ENCODE assay signal across 1 cellular context in the genomic region with DNA sequence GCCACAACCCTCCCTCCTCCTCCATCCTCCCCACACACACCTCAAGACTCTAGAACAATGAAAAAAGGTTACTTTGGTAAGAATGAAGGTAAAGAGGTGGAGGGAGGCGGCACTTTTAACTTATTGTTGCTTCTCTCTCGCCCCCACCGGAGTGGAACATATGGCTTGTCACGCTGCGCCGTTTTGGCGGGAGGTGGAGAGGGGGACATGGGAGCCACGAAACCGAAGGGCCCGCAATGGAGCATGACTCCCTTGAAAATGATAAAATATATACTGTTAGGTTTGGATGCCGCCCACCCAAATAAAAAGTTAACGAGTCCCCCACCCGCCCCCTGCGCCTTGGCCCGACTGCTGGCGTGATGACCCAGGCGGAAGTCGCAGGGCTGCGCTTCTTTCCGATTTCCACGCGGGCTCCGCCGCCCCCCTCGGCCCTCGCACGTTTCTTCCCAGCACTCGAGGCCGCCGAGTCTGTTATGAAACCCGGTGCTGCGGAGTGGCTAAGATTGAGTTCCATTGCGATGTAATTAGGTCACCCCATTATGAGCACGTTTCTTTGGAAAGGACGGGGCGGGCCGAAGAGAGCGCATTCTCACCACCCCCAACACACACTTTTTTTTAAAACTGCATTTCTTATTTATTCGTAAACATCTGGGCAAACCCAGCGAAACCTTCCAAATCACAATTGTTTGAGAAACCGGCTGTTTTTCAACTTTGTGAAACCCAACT.
TF ChIP-seq lines count a peak whose summit lies in the region.

No MANE protein-coding gene starts in this region.

TF ChIP-seq in HepG2, 621 proteins besides CTCF, POLR2A, EP300 and RAD21 (continued from another document and continues in another):
- TF ChIP-seq, protein P1, sequence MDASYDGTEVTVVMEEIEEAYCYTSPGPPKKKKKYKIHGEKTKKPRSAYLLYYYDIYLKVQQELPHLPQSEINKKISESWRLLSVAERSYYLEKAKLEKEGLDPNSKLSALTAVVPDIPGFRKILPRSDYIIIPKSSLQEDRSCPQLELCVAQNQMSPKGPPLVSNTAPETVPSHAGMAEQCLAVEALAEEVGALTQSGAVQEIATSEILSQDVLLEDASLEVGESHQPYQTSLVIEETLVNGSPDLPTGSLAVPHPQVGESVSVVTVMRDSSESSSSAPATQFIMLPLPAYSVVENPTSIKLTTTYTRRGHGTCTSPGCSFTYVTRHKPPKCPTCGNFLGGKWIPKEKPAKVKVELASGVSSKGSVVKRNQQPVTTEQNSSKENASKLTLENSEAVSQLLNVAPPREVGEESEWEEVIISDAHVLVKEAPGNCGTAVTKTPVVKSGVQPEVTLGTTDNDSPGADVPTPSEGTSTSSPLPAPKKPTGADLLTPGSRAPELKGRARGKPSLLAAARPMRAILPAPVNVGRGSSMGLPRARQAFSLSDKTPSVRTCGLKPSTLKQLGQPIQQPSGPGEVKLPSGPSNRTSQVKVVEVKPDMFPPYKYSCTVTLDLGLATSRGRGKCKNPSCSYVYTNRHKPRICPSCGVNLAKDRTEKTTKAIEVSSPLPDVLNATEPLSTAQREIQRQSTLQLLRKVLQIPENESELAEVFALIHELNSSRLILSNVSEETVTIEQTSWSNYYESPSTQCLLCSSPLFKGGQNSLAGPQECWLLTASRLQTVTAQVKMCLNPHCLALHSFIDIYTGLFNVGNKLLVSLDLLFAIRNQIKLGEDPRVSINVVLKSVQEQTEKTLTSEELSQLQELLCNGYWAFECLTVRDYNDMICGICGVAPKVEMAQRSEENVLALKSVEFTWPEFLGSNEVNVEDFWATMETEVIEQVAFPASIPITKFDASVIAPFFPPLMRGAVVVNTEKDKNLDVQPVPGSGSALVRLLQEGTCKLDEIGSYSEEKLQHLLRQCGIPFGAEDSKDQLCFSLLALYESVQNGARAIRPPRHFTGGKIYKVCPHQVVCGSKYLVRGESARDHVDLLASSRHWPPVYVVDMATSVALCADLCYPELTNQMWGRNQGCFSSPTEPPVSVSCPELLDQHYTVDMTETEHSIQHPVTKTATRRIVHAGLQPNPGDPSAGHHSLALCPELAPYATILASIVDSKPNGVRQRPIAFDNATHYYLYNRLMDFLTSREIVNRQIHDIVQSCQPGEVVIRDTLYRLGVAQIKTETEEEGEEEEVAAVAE (CRISPR knock-in tag; IDR thresholded peaks at IDR 0.05; ENCODE audit: borderline replicate concordance): peak; percentile 74
- TF ChIP-seq ZNF790 (CRISPR knock-in tag; IDR thresholded peaks at IDR 0.05; ENCODE audit: borderline replicate concordance): no peak
- TF ChIP-seq REXO4 (CRISPR knock-in tag; IDR thresholded peaks at IDR 0.05; ENCODE audit: borderline replicate concordance): no peak
- TF ChIP-seq DRAP1 (CRISPR knock-in tag; IDR thresholded peaks at IDR 0.05): no peak
- TF ChIP-seq ZNF781 (CRISPR knock-in tag; IDR thresholded peaks at IDR 0.05; ENCODE audit: borderline replicate concordance, not compliant biosample characterization): no peak
- TF ChIP-seq ZNF792 (CRISPR knock-in tag; IDR thresholded peaks at IDR 0.05): no peak
- TF ChIP-seq, protein P2, sequence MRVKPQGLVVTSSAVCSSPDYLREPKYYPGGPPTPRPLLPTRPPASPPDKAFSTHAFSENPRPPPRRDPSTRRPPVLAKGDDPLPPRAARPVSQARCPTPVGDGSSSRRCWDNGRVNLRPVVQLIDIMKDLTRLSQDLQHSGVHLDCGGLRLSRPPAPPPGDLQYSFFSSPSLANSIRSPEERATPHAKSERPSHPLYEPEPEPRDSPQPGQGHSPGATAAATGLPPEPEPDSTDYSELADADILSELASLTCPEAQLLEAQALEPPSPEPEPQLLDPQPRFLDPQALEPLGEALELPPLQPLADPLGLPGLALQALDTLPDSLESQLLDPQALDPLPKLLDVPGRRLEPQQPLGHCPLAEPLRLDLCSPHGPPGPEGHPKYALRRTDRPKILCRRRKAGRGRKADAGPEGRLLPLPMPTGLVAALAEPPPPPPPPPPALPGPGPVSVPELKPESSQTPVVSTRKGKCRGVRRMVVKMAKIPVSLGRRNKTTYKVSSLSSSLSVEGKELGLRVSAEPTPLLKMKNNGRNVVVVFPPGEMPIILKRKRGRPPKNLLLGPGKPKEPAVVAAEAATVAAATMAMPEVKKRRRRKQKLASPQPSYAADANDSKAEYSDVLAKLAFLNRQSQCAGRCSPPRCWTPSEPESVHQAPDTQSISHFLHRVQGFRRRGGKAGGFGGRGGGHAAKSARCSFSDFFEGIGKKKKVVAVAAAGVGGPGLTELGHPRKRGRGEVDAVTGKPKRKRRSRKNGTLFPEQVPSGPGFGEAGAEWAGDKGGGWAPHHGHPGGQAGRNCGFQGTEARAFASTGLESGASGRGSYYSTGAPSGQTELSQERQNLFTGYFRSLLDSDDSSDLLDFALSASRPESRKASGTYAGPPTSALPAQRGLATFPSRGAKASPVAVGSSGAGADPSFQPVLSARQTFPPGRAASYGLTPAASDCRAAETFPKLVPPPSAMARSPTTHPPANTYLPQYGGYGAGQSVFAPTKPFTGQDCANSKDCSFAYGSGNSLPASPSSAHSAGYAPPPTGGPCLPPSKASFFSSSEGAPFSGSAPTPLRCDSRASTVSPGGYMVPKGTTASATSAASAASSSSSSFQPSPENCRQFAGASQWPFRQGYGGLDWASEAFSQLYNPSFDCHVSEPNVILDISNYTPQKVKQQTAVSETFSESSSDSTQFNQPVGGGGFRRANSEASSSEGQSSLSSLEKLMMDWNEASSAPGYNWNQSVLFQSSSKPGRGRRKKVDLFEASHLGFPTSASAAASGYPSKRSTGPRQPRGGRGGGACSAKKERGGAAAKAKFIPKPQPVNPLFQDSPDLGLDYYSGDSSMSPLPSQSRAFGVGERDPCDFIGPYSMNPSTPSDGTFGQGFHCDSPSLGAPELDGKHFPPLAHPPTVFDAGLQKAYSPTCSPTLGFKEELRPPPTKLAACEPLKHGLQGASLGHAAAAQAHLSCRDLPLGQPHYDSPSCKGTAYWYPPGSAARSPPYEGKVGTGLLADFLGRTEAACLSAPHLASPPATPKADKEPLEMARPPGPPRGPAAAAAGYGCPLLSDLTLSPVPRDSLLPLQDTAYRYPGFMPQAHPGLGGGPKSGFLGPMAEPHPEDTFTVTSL (CRISPR knock-in tag; IDR thresholded peaks at IDR 0.05; ENCODE audit: borderline replicate concordance): 0 out of 2 replicates have a peak, but pooled peaks have one; percentile 30
- peak; percentile 55; the same call in 1 of the 2 replicates for TF ChIP-seq HNRNPL (IDR thresholded peaks at IDR 0.05; ENCODE audit: low read depth, low read length)
- no peak for TF ChIP-seq ZNF292 (CRISPR knock-in tag; IDR thresholded peaks at IDR 0.05; ENCODE audit: borderline replicate concordance, low read depth)
- 0 out of 2 replicates have a peak, but pooled peaks have one; percentile 71 for TF ChIP-seq ARHGAP35 (CRISPR knock-in tag; IDR thresholded peaks at IDR 0.05; ENCODE audit: borderline replicate concordance)
- peak; percentile 91 for TF ChIP-seq AGO2 (optimal IDR thresholded peaks at IDR 0.05; ENCODE audit: low read depth, low read length)
- no peak for TF ChIP-seq NR3C1 (CRISPR knock-in tag; IDR thresholded peaks at IDR 0.05)
- no peak for TF ChIP-seq ZSCAN20 (CRISPR knock-in tag; IDR thresholded peaks at IDR 0.05; ENCODE audit: borderline replicate concordance)
- TF ChIP-seq HNF4A (CRISPR knock-in tag; IDR thresholded peaks at IDR 0.05): no peak
- peak; percentile 35; the same call in 1 of the 2 replicates for TF ChIP-seq FOXA3 (CRISPR knock-in tag; IDR thresholded peaks at IDR 0.05)
- TF ChIP-seq ZNF276 (CRISPR knock-in tag; IDR thresholded peaks at IDR 0.05; ENCODE audit: low read depth): no peak
- TF ChIP-seq PAWR (CRISPR knock-in tag; IDR thresholded peaks at IDR 0.05; ENCODE audit: borderline replicate concordance): no peak
- no peak for TF ChIP-seq PAX8 (CRISPR knock-in tag; IDR thresholded peaks at IDR 0.05; ENCODE audit: borderline replicate concordance)
- TF ChIP-seq ZSCAN9 (CRISPR knock-in tag; IDR thresholded peaks at IDR 0.05; ENCODE audit: borderline replicate concordance): peak; percentile 86
- 0 out of 2 replicates have a peak, but pooled peaks have one; percentile 40 for TF ChIP-seq ZNF558 (CRISPR knock-in tag; IDR thresholded peaks at IDR 0.05; ENCODE audit: borderline replicate concordance)
- no peak for TF ChIP-seq IKZF1 (IDR thresholded peaks at IDR 0.05)
- TF ChIP-seq ZKSCAN5 (CRISPR knock-in tag; IDR thresholded peaks at IDR 0.05): no peak
- no peak for TF ChIP-seq RARA (CRISPR knock-in tag; IDR thresholded peaks at IDR 0.05)
- TF ChIP-seq AKNA (CRISPR knock-in tag; IDR thresholded peaks at IDR 0.05; ENCODE audit: borderline replicate concordance): no peak
- TF ChIP-seq KDM1A (CRISPR knock-in tag; IDR thresholded peaks at IDR 0.05): no peak
- TF ChIP-seq, protein P3, sequence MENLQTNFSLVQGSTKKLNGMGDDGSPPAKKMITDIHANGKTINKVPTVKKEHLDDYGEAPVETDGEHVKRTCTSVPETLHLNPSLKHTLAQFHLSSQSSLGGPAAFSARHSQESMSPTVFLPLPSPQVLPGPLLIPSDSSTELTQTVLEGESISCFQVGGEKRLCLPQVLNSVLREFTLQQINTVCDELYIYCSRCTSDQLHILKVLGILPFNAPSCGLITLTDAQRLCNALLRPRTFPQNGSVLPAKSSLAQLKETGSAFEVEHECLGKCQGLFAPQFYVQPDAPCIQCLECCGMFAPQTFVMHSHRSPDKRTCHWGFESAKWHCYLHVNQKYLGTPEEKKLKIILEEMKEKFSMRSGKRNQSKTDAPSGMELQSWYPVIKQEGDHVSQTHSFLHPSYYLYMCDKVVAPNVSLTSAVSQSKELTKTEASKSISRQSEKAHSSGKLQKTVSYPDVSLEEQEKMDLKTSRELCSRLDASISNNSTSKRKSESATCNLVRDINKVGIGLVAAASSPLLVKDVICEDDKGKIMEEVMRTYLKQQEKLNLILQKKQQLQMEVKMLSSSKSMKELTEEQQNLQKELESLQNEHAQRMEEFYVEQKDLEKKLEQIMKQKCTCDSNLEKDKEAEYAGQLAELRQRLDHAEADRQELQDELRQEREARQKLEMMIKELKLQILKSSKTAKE (CRISPR knock-in tag; IDR thresholded peaks at IDR 0.05; ENCODE audit: borderline replicate concordance): 0 out of 2 replicates have a peak, but pooled peaks have one; percentile 16
- TF ChIP-seq MBNL3 (CRISPR knock-in tag; conservative IDR thresholded peaks at IDR 0.05): no peak
- TF ChIP-seq, protein P4, sequence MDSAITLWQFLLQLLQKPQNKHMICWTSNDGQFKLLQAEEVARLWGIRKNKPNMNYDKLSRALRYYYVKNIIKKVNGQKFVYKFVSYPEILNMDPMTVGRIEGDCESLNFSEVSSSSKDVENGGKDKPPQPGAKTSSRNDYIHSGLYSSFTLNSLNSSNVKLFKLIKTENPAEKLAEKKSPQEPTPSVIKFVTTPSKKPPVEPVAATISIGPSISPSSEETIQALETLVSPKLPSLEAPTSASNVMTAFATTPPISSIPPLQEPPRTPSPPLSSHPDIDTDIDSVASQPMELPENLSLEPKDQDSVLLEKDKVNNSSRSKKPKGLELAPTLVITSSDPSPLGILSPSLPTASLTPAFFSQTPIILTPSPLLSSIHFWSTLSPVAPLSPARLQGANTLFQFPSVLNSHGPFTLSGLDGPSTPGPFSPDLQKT (CRISPR knock-in tag; IDR thresholded peaks at IDR 0.05; ENCODE audit: borderline replicate concordance): no peak
- TF ChIP-seq ZNF530 (CRISPR knock-in tag; IDR thresholded peaks at IDR 0.05; ENCODE audit: low read depth): no peak
